In genomic region chr1:229594227-229595008, GRCh38 we compare ENCODE assay signal across 19 cellular contexts. TPM values are rescaled to one million over a fixed set of nuclear protein-coding genes. Genes with fewer than 3 reads are reported as not detected.
DNase-seq lines count a peak whose midpoint lies in the region; ATAC-seq and TF ChIP-seq lines count a peak whose summit lies in the region.
"Had no signal": no experiment of that assay in that cellular context is flagged by ENCODE, and none has a peak within 500 bp of the region (broad histone marks: within the 10 kb centered on the region; RNA-seq: fewer than 3 reads in every experiment).

No MANE protein-coding gene starts in this region.

- H3K9me3 Mint-ChIP-seq in Caco-2 (ENCODE audit: unreplicated experiment) (no peaks in the 10 kb centered on the region), endothelial cell (ENCODE audit: unreplicated experiment) (no peaks in the 10 kb centered on the region)
- H3K9me3 Mint-ChIP-seq in naive thymus-derived CD8-positive, alpha-beta T cell = no peaks in the 10 kb centered on the region
- H3K9me3 Mint-ChIP-seq: CD8-positive, alpha-beta T cell; HFFc6 had no signal

- no peak overlapping the region for H3K27ac Mint-ChIP-seq in Caco-2 (ENCODE audit: unreplicated experiment)
- peak overlapping the region; percentile 37 for H3K27ac Mint-ChIP-seq in T-helper 17 cell
- H3K27ac Mint-ChIP-seq in endothelial cell (ENCODE audit: unreplicated experiment) = no peak overlapping the region
- H3K27ac Mint-ChIP-seq in naive thymus-derived CD8-positive, alpha-beta T cell = peak overlapping the region in 1 of 10 donors; percentile 10
- H3K27ac Mint-ChIP-seq: B cell; CD8-positive, alpha-beta T cell; HFFc6 had no signal

- ATAC-seq in T-helper 17 cell (no peak), thoracic aorta (ENCODE audit: insufficient number of reproducible peaks, low FRiP score, low read depth) (no peak), HG03025 (IDR thresholded peaks at IDR 0.05; ENCODE audit: low FRiP score, unreplicated experiment) (no peak)
- ATAC-seq in naive thymus-derived CD8-positive, alpha-beta T cell = no peak
- ATAC-seq: CD8-positive, alpha-beta T cell; GM12878; HCT116 had no signal

- no peak overlapping the region for H3K4me3 ChIP-seq in Caco-2 (ENCODE audit: low read depth, low read length)
- no peak overlapping the region for H3K4me3 ChIP-seq in thoracic aorta
- H3K4me3 ChIP-seq: BLaER1 treated with 17β-estradiol and CSF1 and Interleukin-3, amounts not matched to agents 10 nM and 100 nM; GM12878 had no signal

- H3K9me3 ChIP-seq in Caco-2 (no peaks in the 10 kb centered on the region), T-helper 17 cell (ENCODE audit: control insufficient read depth, low read length, poor library complexity, severe bottlenecking) (no peaks in the 10 kb centered on the region), thoracic aorta (no peaks in the 10 kb centered on the region)
- H3K9me3 ChIP-seq: BLaER1 treated with 17β-estradiol and CSF1 and Interleukin-3, amounts not matched to agents 10 nM and 100 nM had no signal

- H3K27ac ChIP-seq in thoracic aorta = peak overlapping the region; percentile 84 to 98
- H3K27ac ChIP-seq: BLaER1 treated with 17β-estradiol and CSF1 and Interleukin-3, amounts not matched to agents 10 nM and 100 nM had no signal

- H3K4me1 Mint-ChIP-seq in Caco-2 (ENCODE audit: low read depth, unreplicated experiment) (no peaks in the 10 kb centered on the region), T-helper 17 cell (peaks cover 3% of the 10 kb centered on the region), endothelial cell (ENCODE audit: unreplicated experiment) (no peaks in the 10 kb centered on the region)
- peaks cover 3 to 9% (median 4%) of the 10 kb centered on the region in 4 donors for H3K4me1 Mint-ChIP-seq in naive thymus-derived CD8-positive, alpha-beta T cell
- H3K4me1 Mint-ChIP-seq: B cell had no signal

- H3K27me3 ChIP-seq in Caco-2 (replicated peaks; ENCODE audit: control insufficient read depth, insufficient read depth, low read length) (no peaks in the 10 kb centered on the region), thoracic aorta (replicated peaks; ENCODE audit: insufficient read depth) (no peaks in the 10 kb centered on the region)
- H3K27me3 ChIP-seq: BLaER1 treated with 17β-estradiol and CSF1 and Interleukin-3, amounts not matched to agents 10 nM and 100 nM had no signal

- TSS peak; percentile 18 for BruUV-seq in Caco-2 (replicated peaks; lab: Mats Ljungman, UMichigan)

- CTCF ChIA-PET in Caco-2 (lab: Charles Lee) = no interaction called here

- H3K27me3 Mint-ChIP-seq in Caco-2 (ENCODE audit: insufficient read depth, unreplicated experiment) (no peaks in the 10 kb centered on the region), T-helper 17 cell (no peaks in the 10 kb centered on the region), endothelial cell (ENCODE audit: unreplicated experiment) (no peaks in the 10 kb centered on the region)
- no peaks in the 10 kb centered on the region for H3K27me3 Mint-ChIP-seq in naive thymus-derived CD8-positive, alpha-beta T cell
- H3K27me3 Mint-ChIP-seq: B cell had no signal

- intact Hi-C loops in Caco-2 (cut with micrococcal nuclease; ENCODE audit: unreplicated experiment) = no loop called here

- no peaks in the 10 kb centered on the region for H3K36me3 ChIP-seq in Caco-2 (ENCODE audit: control insufficient read depth, insufficient read depth, low read length)
- peaks cover 8% of the 10 kb centered on the region for H3K36me3 ChIP-seq in thoracic aorta

- H3K4me1 ChIP-seq in Caco-2 = no peaks in the 10 kb centered on the region
- peaks cover 23 to 59% of the 10 kb centered on the region in 2 donors for H3K4me1 ChIP-seq in thoracic aorta (ENCODE audit: control insufficient read depth in 1 of 2, low read depth in 2 of 2)

- no peak for TF ChIP-seq CTCF in Caco-2 (IDR thresholded peaks at IDR 0.05; ENCODE audit: insufficient read depth in 1 of 2, low read depth in 1 of 2, low read length in 1 of 2, severe bottlenecking in 1 of 2, unreplicated experiment in 1 of 2)
- no peak for TF ChIP-seq CTCF in endothelial cell (IDR thresholded peaks at IDR 0.05; ENCODE audit: unreplicated experiment)
- no peak for TF ChIP-seq CTCF in thoracic aorta (IDR thresholded peaks at IDR 0.05)

- H3K36me3 Mint-ChIP-seq in Caco-2 (ENCODE audit: insufficient read depth, unreplicated experiment) (peaks cover 11% of the 10 kb centered on the region), T-helper 17 cell (ENCODE audit: low read depth) (peaks cover 4% of the 10 kb centered on the region), endothelial cell (ENCODE audit: low read depth, unreplicated experiment) (peaks cover 4% of the 10 kb centered on the region)
- peaks cover 0 to 59% (median 28%) of the 10 kb centered on the region in 3 donors for H3K36me3 Mint-ChIP-seq in naive thymus-derived CD8-positive, alpha-beta T cell

- H3K4me3 Mint-ChIP-seq in Caco-2 (ENCODE audit: unreplicated experiment) = no peak overlapping the region
- H3K4me3 Mint-ChIP-seq in T-helper 17 cell = no peak overlapping the region
- H3K4me3 Mint-ChIP-seq in endothelial cell (ENCODE audit: unreplicated experiment) = peak overlapping the region; percentile 19
- H3K4me3 Mint-ChIP-seq in naive thymus-derived CD8-positive, alpha-beta T cell = no peak overlapping the region
- H3K4me3 Mint-ChIP-seq: B cell; CD8-positive, alpha-beta T cell; HFFc6 had no signal

- DNase-seq in Caco-2 (no peak), T-helper 17 cell (no peak), endothelial cell (ENCODE audit: low spot score) (no peak), thoracic aorta (ENCODE audit: low spot score) (no peak)
- DNase-seq in activated CD4-positive, CD25-positive, alpha-beta regulatory T cell treated with anti-CD3 and anti-CD28 coated beads, Interleukin-2, amount 50 U/mL, for 72 hours = no peak
- no peak for DNase-seq in naive thymus-derived CD8-positive, alpha-beta T cell
- DNase-seq: CD8-positive, alpha-beta T cell; DMS 273 treated with DMSO at 0.1 percent for 48 hours; DMS53; DND-41; EL; GOT3; H7; HFFc6 had no signal

- POLR2A ChIA-PET in Caco-2 (lab: Charles Lee) = no interaction called here
- POLR2A ChIA-PET in naive thymus-derived CD8-positive, alpha-beta T cell (lab: Charles Lee) = no interaction called here

RNA-seq across cellular contexts. Expression of gene TAF5L, which starts 31.5 kb away (rescaled TPM):
- total RNA-seq in Caco-2 (2022) (20.6 and 23.8 TPM in 2 replicates), T-helper 17 cell (10 to 100 TPM; 24.2 to 34.2 TPM), endothelial cell (ENCODE audit: unreplicated experiment) (25.3 TPM), thoracic aorta (10 to 100 TPM; 21.5 to 29.8 TPM)
- total RNA-seq in naive thymus-derived CD8-positive, alpha-beta T cell = 10 to 100 TPM; 21.8 to 22.4 TPM
- polyA plus RNA-seq in naive thymus-derived CD8-positive, alpha-beta T cell = 1 to 10 TPM; 4.1 to 4.2 (median 4.2) TPM

RNA-seq across cellular contexts. Expression of gene URB2, which starts 31.6 kb away (rescaled TPM):
- total RNA-seq in Caco-2 (2022) (19.7 and 21.4 TPM in 2 replicates), T-helper 17 cell (10 to 100 TPM in 1 of 2 donors, 1 to 10 TPM in 1; 8.2 to 10.7 TPM), endothelial cell (ENCODE audit: unreplicated experiment) (10.6 TPM), thoracic aorta (10 to 100 TPM in 1 of 2 donors, 1 to 10 TPM in 1; 8.5 to 26.9 TPM)
- 10 to 100 TPM; 11.2 to 13.2 TPM for total RNA-seq in naive thymus-derived CD8-positive, alpha-beta T cell
- 1 to 10 TPM; 5.7 to 8.5 (median 7.1) TPM for polyA plus RNA-seq in naive thymus-derived CD8-positive, alpha-beta T cell

RNA-seq across cellular contexts. Expression of gene ABCB10, which starts 35.9 kb away (rescaled TPM):
- total RNA-seq in Caco-2 (2022) (27.5 and 31.9 TPM in 2 replicates), T-helper 17 cell (10 to 100 TPM; 12.9 to 19.2 TPM), endothelial cell (ENCODE audit: unreplicated experiment) (18.3 TPM), thoracic aorta (10 to 100 TPM; 25.0 to 27.7 TPM)
- 10 to 100 TPM; 16.3 to 20.5 TPM for total RNA-seq in naive thymus-derived CD8-positive, alpha-beta T cell
- 10 to 100 TPM in 1 of 3 donors, 1 to 10 TPM in 2; 5.1 to 12.8 (median 8.9) TPM for polyA plus RNA-seq in naive thymus-derived CD8-positive, alpha-beta T cell
